Comparison of ENCODE assay signal across 8 cellular contexts in the genomic region with DNA sequence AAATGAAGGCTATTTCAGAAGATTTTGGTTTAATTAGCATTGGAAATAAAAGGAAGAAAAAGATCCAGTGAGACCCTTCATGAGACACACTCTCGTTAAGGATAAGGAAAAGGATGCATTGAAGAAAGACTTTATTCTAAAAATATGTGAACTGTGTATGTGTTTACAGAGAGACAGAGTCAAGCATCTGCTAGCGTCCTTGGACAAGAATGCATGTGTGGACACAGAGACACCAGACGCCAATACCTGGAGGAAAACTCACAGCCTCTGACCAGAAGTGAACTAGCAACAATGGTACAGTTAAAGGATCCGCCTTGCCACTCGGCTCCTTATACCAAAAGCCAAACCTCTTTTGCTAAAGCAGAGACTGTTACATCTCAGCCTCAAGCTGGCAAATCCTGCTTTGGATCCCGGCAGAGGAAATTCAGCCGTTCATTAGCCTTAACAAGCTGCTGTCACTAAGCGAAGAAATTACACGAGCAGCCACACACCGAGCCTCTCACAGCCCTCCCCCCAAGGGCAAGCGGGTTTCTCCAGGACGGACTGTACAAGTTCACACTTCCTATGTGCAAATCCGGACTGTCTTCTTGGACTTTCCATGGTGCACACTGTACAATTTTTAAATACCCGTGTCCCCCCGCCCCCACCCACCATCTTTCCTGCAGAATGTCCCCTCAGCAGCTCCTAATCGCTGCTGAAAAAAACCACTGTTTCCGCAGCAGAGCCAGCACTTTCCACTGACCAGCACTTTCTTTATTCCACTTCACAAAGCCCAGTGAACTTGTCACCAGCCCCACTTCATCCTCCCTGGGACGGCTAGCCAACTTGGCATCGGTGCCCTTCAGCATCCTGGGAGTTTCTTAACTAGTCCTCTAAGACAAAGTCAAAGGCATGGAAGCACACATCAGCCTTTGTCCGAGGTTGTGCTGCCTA. TPM values are rescaled to one million over a fixed set of nuclear protein-coding genes. Genes with fewer than 3 reads are reported as not detected.
DNase-seq lines count a peak whose midpoint lies in the region; ATAC-seq and TF ChIP-seq lines count a peak whose summit lies in the region.

No MANE protein-coding gene starts in this region.

- peak overlapping the region; percentile 92 for H3K4me3 ChIP-seq in SK-N-MC
- peak overlapping the region; percentile 81 to 93 for H3K4me3 ChIP-seq in duodenal mucosa (ENCODE audit: low read depth in 1 of 2, low read length in 2 of 2)
- peak overlapping the region; percentile 74 for H3K4me3 ChIP-seq in lower lobe of right lung

- intact Hi-C loops in lower lobe of right lung (cut with DNase I), result no loop called here

- H3K27me3 ChIP-seq in duodenal mucosa (ENCODE audit: control insufficient read depth in 1 of 2, insufficient read depth in 2 of 2, low read length in 2 of 2) (peaks cover 0 to 6% of the 10 kb centered on the region in 2 donors), lower lobe of right lung (ENCODE audit: low read depth) (no peaks in the 10 kb centered on the region)

- peaks cover 3% of the 10 kb centered on the region for H3K36me3 Mint-ChIP-seq in stimulated activated naive CD8-positive, alpha-beta T cell treated with anti-CD3 and anti-CD28 coated beads, Interleukin-15, Interleukin-2, amounts not matched to agents 100 ng/mL and 50 ng/mL, for 24 hours (ENCODE audit: low read depth)

- H3K27ac ChIP-seq in SK-N-MC (peak overlapping the region; percentile 5; the same call in 1 of the 2 replicates), duodenal mucosa (ENCODE audit: low read depth, low read length) (peak overlapping the region; percentile 85), lower lobe of right lung (peak overlapping the region; percentile 100)

- H3K36me3 ChIP-seq in SK-N-MC (ENCODE audit: insufficient read depth, low read length) (no peaks in the 10 kb centered on the region), duodenal mucosa (ENCODE audit: control insufficient read depth in 1 of 2, insufficient read depth in 2 of 2, low read length in 2 of 2) (no peaks in the 10 kb centered on the region), lower lobe of right lung (no peaks in the 10 kb centered on the region)

- H3K27ac Mint-ChIP-seq in stimulated activated naive CD8-positive, alpha-beta T cell treated with anti-CD3 and anti-CD28 coated beads, Interleukin-15, Interleukin-2, amounts not matched to agents 100 ng/mL and 50 ng/mL, for 24 hours, result peak overlapping the region; percentile 79

- ATAC-seq in lower lobe of right lung (peak; percentile 20 to 21), HG02678 (IDR thresholded peaks at IDR 0.05; ENCODE audit: unreplicated experiment) (no peak), GM21825 (IDR thresholded peaks at IDR 0.05; ENCODE audit: unreplicated experiment) (no peak)

- no peak for TF ChIP-seq CTCF in lower lobe of right lung (IDR thresholded peaks at IDR 0.05)

- peak overlapping the region; percentile 92 for H3K4me3 Mint-ChIP-seq in stimulated activated naive CD8-positive, alpha-beta T cell treated with anti-CD3 and anti-CD28 coated beads, Interleukin-15, Interleukin-2, amounts not matched to agents 100 ng/mL and 50 ng/mL, for 24 hours

- DNase-seq in activated CD8-positive, alpha-beta memory T cell treated with anti-CD3 and anti-CD28 coated beads for 24 hours, result peak; percentile 73
- no peak for DNase-seq in activated CD8-positive, alpha-beta memory T cell treated with anti-CD3 and anti-CD28 coated beads, Interleukin-2, amount 50 U/mL, for 48 hours
- DNase-seq in SK-N-MC (ENCODE audit: low read depth, low spot score) (no peak), lower lobe of right lung (peak; percentile 74)

- peaks cover 63% of the 10 kb centered on the region for H3K4me1 Mint-ChIP-seq in stimulated activated naive CD8-positive, alpha-beta T cell treated with anti-CD3 and anti-CD28 coated beads, Interleukin-15, Interleukin-2, amounts not matched to agents 100 ng/mL and 50 ng/mL, for 24 hours (ENCODE audit: low read depth)

- no peaks in the 10 kb centered on the region for H3K9me3 Mint-ChIP-seq in stimulated activated naive CD8-positive, alpha-beta T cell treated with anti-CD3 and anti-CD28 coated beads, Interleukin-15, Interleukin-2, amounts not matched to agents 100 ng/mL and 50 ng/mL, for 24 hours

- no peaks in the 10 kb centered on the region for H3K27me3 Mint-ChIP-seq in stimulated activated naive CD8-positive, alpha-beta T cell treated with anti-CD3 and anti-CD28 coated beads, Interleukin-15, Interleukin-2, amounts not matched to agents 100 ng/mL and 50 ng/mL, for 24 hours

- H3K9ac ChIP-seq in SK-N-MC (ENCODE audit: insufficient read length) (peak overlapping the region; percentile 99), duodenal mucosa (ENCODE audit: low read depth in 1 of 2, low read length in 2 of 2) (peak overlapping the region; percentile 67 to 89)

- H3K9me3 ChIP-seq in SK-N-MC (ENCODE audit: low read depth, low read length) (no peaks in the 10 kb centered on the region), duodenal mucosa (ENCODE audit: control insufficient read depth in 1 of 2, low read length in 2 of 2) (no peaks in the 10 kb centered on the region), lower lobe of right lung (no peaks in the 10 kb centered on the region)

- H3K4me1 ChIP-seq in duodenal mucosa (ENCODE audit: control insufficient read depth in 1 of 2, insufficient read depth in 2 of 2, low read length in 2 of 2) (peaks cover 16 to 20% of the 10 kb centered on the region in 2 donors), lower lobe of right lung (peaks cover 55% of the 10 kb centered on the region)

RNA-seq across cellular contexts. Expression of a gene that starts 1.7 kb away (rescaled TPM):
- total RNA-seq in lower lobe of right lung, result 66.5 TPM

Comparison
In these comparisons a context has a peak if more than half of its experiments do, and no peak if none do; other contexts are left out.
1. DNase-seq: peak in activated CD8-positive, alpha-beta memory T cell treated with anti-CD3 and anti-CD28 coated beads for 24 hours (single experiment) and lower lobe of right lung (single experiment); none in activated CD8-positive, alpha-beta memory T cell treated with anti-CD3 and anti-CD28 coated beads, Interleukin-2, amount 50 U/mL, for 48 hours (single experiment) and SK-N-MC (single experiment).
2. H3K27ac ChIP-seq: peak in every context shown above with its lines; median percentile 100 in lower lobe of right lung; 85 in duodenal mucosa; 5 in SK-N-MC.
3. ATAC-seq: peak in lower lobe of right lung (2 of 2); none in HG02678 (single experiment) and GM21825 (single experiment).
4. Peak in every context shown above with its lines, with median percentiles within 50 percentile points of each other: H3K4me3 ChIP-seq.